8 cellular contexts compared by ENCODE assay signal in the genomic region with DNA sequence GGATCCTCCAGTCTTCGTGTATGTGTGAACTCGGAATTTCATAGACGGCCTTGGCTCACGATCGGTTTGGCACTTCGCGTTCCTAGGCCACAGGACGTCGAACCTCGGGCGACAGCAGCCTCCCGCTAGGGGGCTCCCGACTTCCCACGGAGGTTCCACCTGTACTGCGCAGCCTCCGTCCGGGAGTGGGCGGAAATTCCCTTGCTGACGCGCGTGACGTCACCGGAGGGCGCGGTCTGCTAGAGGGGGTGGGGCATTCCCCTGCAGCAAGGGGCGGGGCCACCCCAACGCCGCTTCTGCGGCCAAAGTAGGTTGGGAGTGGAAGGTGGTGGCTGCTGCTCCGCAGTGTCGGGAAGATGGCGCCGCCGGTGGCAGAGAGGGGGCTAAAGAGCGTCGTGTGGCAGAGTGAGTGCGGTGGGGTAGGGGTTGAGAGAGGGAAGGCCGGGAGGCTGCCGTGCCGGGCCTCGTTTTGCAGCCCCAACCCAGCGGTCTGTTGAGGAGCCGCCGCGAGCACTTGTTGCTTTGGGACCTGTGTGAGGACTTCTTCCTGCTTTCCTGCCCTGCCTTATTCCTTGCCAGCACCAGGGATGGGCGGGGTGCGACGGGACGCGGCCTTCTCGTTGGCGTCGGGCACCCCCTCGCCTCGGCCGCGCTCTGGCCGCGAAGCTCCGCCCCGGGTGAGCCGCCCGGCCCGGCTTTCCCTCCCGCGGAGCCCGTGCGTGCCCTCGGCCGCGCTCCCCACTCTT. TPM values are rescaled to one million over a fixed set of nuclear protein-coding genes. Genes with fewer than 3 reads are reported as not detected.
A peak's percentile ranks its signal among the peaks of the same experiment; 100 is the strongest.
DNase-seq lines count a peak whose midpoint lies in the region; ATAC-seq and TF ChIP-seq lines count a peak whose summit lies in the region.

A gene with protein sequence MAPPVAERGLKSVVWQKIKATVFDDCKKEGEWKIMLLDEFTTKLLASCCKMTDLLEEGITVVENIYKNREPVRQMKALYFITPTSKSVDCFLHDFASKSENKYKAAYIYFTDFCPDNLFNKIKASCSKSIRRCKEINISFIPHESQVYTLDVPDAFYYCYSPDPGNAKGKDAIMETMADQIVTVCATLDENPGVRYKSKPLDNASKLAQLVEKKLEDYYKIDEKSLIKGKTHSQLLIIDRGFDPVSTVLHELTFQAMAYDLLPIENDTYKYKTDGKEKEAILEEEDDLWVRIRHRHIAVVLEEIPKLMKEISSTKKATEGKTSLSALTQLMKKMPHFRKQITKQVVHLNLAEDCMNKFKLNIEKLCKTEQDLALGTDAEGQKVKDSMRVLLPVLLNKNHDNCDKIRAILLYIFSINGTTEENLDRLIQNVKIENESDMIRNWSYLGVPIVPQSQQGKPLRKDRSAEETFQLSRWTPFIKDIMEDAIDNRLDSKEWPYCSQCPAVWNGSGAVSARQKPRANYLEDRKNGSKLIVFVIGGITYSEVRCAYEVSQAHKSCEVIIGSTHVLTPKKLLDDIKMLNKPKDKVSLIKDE (plus strand): TSS at position 293 of the 746 bp plus-strand sequence. CDS start 64 bp downstream, at position 357.

- WGBS in spleen, 5 donors, result 0 to 2% (median 1%) methylated on average over 36 to 71 of the region's 71 CpGs

- H3K4me3 ChIP-seq in AG04450 (ENCODE audit: low read depth, low read length), result peak within 1 kb of the TSS; percentile 98
- peak within 1 kb of the TSS; percentile 91 for H3K4me3 ChIP-seq in WI38 (ENCODE audit: low read depth, low read length)
- peak within 1 kb of the TSS; percentile 88 to 95 for H3K4me3 ChIP-seq in cardiac fibroblast (replicated peaks in 1 of 2; ENCODE audit: low read depth in 2 of 2, low read length in 2 of 2)
- H3K4me3 ChIP-seq in spleen, result peak within 1 kb of the TSS; percentile 57 to 88 (median 76)

- DNase-seq in AG04450 (ENCODE audit: low read depth, low spot score), result peak; percentile 97
- peak; percentile 99 for DNase-seq in NCI-H2227 (lab: John Stamatoyannopoulos, UW; ENCODE audit: unreplicated experiment)
- peak; percentile 99 for DNase-seq in cardiac fibroblast (ENCODE audit: low read depth in 2 of 2)
- DNase-seq in iPS-NIHi7 (ENCODE audit: extremely low spot score), result peak; percentile 97
- peak; percentile 100 for DNase-seq in spleen

- TF ChIP-seq POLR2A in spleen (IDR thresholded peaks at IDR 0.05), result peak; percentile 58 to 95 (median 88)

- ATAC-seq in GM18870 (IDR thresholded peaks at IDR 0.05; ENCODE audit: unreplicated experiment), result peak; percentile 84
- ATAC-seq in HG03139 (IDR thresholded peaks at IDR 0.05; ENCODE audit: unreplicated experiment), result peak; percentile 81

- intact Hi-C loops in spleen (cut with DNase I; ENCODE audit: low total_unique reads), result loop anchor here (10.0 kb wide), 1 partner anchor 52 kb away; a partner anchor contains a TSS

- CTCF ChIA-PET in AG04450 (lab: Charles Lee), result interaction anchor here (0.6 to 1.5 kb wide), 4 partner anchors 10 to 160 kb away, joined by 3 to 4 read pairs (median 4); no protein-coding TSS in a partner anchor

- H3K27me3 ChIP-seq in AG04450 (ENCODE audit: control insufficient read depth, insufficient read depth, low read length), result no peaks in the 10 kb centered on the region
- H3K27me3 ChIP-seq in spleen (replicated peaks in 1 of 7), result no peaks in the 10 kb centered on the region

- H3K9me3 ChIP-seq in AG04450 (ENCODE audit: control insufficient read depth, insufficient read depth, low read length) (no peaks in the 10 kb centered on the region; the same call in 1 of the 2 replicates), spleen (no peaks in the 10 kb centered on the region)

- peaks cover 0 to 14% (median 2%) of the 10 kb centered on the region in 6 donors for H3K36me3 ChIP-seq in spleen

- peak within 1 kb of the TSS; percentile 97 for H3K27ac ChIP-seq in AG04450 (ENCODE audit: low read depth, low read length)
- peak within 1 kb of the TSS; percentile 94 to 100 (median 97) for H3K27ac ChIP-seq in spleen

- TF ChIP-seq CTCF in AG04450 (IDR thresholded peaks at IDR 0.05; ENCODE audit: low read depth, low read length), result peak; percentile 97
- TF ChIP-seq CTCF in WI38 (IDR thresholded peaks at IDR 0.05; ENCODE audit: low read depth, low read length), result peak; percentile 84
- TF ChIP-seq CTCF in cardiac fibroblast (IDR thresholded peaks at IDR 0.05; ENCODE audit: low read depth, low read length), result peak; percentile 97
- TF ChIP-seq CTCF in spleen (IDR thresholded peaks at IDR 0.05 in 8 of 11, conservative IDR thresholded peaks at IDR 0.05 in 3 of 11), result peak; percentile 93 to 98 (median 97)

- peaks cover 6 to 50% (median 37%) of the 10 kb centered on the region in 6 donors for H3K4me1 ChIP-seq in spleen

- POLR2A ChIA-PET in AG04450 (lab: Yijun Ruan, JAX), result interaction anchor here (0.8 to 1.3 kb wide), 3 partner anchors 53 to 70 kb away, joined by 3 to 13 read pairs (median 4); a partner anchor contains a TSS

RNA-seq across cellular contexts. Expression of the gene that starts here (rescaled TPM):
- polyA plus RNA-seq in AG04450 (2011; rRNA removed), result 25.5 and 44.0 TPM in 2 replicates
- 58.6 and 66.3 TPM in 2 replicates for polyA minus RNA-seq in AG04450 (2011; rRNA and poly(A)+ RNA removed)
- 100 to 1,000 TPM in 2 of 7 donors, 10 to 100 TPM in 5; 58.6 to 157 (median 73.3) TPM for total RNA-seq in spleen
- polyA plus RNA-seq in spleen, result 10 to 100 TPM; 29.5 to 36.0 (median 35.4) TPM

Comparison
In these comparisons a context has a peak if more than half of its experiments do, and no peak if none do; other contexts are left out.
1. Peak in every context shown above with its lines: DNase-seq, ATAC-seq, H3K4me3 ChIP-seq and H3K27ac ChIP-seq.